ENCODE assay signal across 8 cellular contexts in the genomic region with DNA sequence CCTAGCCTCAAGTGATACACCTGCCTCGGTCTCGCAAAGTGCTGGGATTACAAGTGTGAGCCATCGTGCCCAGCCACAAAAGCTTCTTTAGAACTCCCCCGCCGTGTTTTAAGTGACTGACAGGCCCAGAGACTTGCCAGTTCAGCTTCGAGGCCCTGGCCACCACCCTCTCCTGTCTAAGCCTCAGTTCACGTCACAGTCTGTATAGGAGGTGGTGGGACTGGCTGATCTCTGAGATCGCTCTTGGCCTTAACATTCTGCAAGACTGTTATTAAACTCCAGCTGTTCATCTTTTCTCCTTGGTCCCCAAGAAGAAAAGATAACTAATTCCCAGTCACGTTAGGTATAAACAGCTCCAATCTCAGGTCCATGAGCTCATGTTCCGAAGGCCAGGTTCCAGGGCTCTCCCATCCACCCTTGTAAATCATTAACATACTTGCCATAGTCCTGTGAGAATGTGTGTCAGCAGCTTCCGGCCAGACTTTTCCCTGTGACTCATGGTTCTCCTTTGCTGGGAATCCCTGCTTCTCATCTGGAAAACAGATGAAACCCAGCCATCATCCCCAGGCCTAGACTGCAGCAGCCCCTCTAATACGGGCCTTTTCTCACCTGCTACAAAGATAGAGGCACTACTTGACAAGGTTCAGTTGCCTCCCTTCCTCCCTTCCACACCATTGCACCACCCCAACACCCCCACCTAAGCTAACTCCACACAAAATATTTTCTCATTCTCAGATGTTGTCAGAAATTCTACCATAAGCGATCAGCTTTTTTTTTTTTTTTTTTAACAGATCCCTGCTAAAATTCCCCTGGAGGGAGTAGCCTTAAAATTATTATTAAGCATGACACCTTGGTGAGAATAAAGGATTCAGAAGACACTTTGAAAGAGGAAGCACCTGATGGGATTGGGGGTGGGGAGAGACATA. TPM values are rescaled to one million over a fixed set of nuclear protein-coding genes. Genes with fewer than 3 reads are reported as not detected.
A peak's percentile ranks its signal among the peaks of the same experiment; 100 is the strongest.
DNase-seq lines count a peak whose midpoint lies in the region; ATAC-seq and TF ChIP-seq lines count a peak whose summit lies in the region.

No MANE protein-coding gene starts in this region.

- TF ChIP-seq CTCF in Calu3 (IDR thresholded peaks at IDR 0.05; ENCODE audit: unreplicated experiment): no peak

- no peak for ATAC-seq in HG02763 (IDR thresholded peaks at IDR 0.05; ENCODE audit: unreplicated experiment)
- ATAC-seq in activated CD4-positive, alpha-beta T cell treated with anti-CD3 and anti-CD28 coated beads for 36 hours: no peak

- no peaks in the 10 kb centered on the region for H3K9me3 Mint-ChIP-seq in Calu3 (ENCODE audit: low read depth, unreplicated experiment)
- H3K9me3 Mint-ChIP-seq in activated CD4-positive, alpha-beta T cell treated with anti-CD3 and anti-CD28 coated beads for 36 hours (ENCODE audit: low read depth): no peaks in the 10 kb centered on the region

- H3K27me3 Mint-ChIP-seq in Calu3 (ENCODE audit: unreplicated experiment): no peaks in the 10 kb centered on the region
- no peaks in the 10 kb centered on the region for H3K27me3 Mint-ChIP-seq in activated CD4-positive, alpha-beta T cell treated with anti-CD3 and anti-CD28 coated beads for 36 hours

- H3K27ac Mint-ChIP-seq in Calu3 (ENCODE audit: unreplicated experiment): peak overlapping the region; percentile 97
- H3K27ac Mint-ChIP-seq in activated CD4-positive, alpha-beta T cell treated with anti-CD3 and anti-CD28 coated beads for 36 hours: no peak overlapping the region

- intact Hi-C loops in Calu3 (cut with micrococcal nuclease; ENCODE audit: unreplicated experiment): no loop called here
- intact Hi-C loops in activated CD4-positive, alpha-beta T cell treated with anti-CD3 and anti-CD28 coated beads for 36 hours (cut with DNase I, micrococcal nuclease): no loop called here

- BruUV-seq in Calu3 (replicated peaks; lab: Mats Ljungman, UMichigan): TSS peak; percentile 84

- peak overlapping the region; percentile 25 for H3K4me3 Mint-ChIP-seq in Calu3 (ENCODE audit: low read depth, unreplicated experiment)
- no peak overlapping the region for H3K4me3 Mint-ChIP-seq in activated CD4-positive, alpha-beta T cell treated with anti-CD3 and anti-CD28 coated beads for 36 hours

- peaks cover 18% of the 10 kb centered on the region for H3K36me3 Mint-ChIP-seq in Calu3 (ENCODE audit: insufficient read depth, unreplicated experiment)
- no peaks in the 10 kb centered on the region for H3K36me3 Mint-ChIP-seq in activated CD4-positive, alpha-beta T cell treated with anti-CD3 and anti-CD28 coated beads for 36 hours (ENCODE audit: low read depth)

- DNase-seq in Calu3 (peak; percentile 80), RPMI7951 (ENCODE audit: low read depth) (peak; percentile 89), fibroblast of gingiva (ENCODE audit: low read depth) (peak; percentile 80), non-pigmented ciliary epithelial cell (ENCODE audit: low read depth) (peak; percentile 86)
- no peak for DNase-seq in activated CD8-positive, alpha-beta memory T cell treated with anti-CD3 and anti-CD28 coated beads, Interleukin-2, amount 50 U/mL, for 4 hours
- DNase-seq in activated effector memory CD4-positive, alpha-beta T cell treated with anti-CD3 and anti-CD28 coated beads, Interleukin-2, amount 50 U/mL, for 16 hours: no peak
- no peak for DNase-seq in activated CD4-positive, alpha-beta T cell treated with anti-CD3 and anti-CD28 coated beads for 36 hours

- peaks cover 65% of the 10 kb centered on the region for H3K4me1 Mint-ChIP-seq in Calu3 (ENCODE audit: low read depth, unreplicated experiment)
- H3K4me1 Mint-ChIP-seq in activated CD4-positive, alpha-beta T cell treated with anti-CD3 and anti-CD28 coated beads for 36 hours: no peaks in the 10 kb centered on the region

- POLR2A ChIA-PET in activated CD4-positive, alpha-beta T cell treated with anti-CD3 and anti-CD28 coated beads for 36 hours (lab: Charles Lee): no interaction called here

- CTCF ChIA-PET in Calu3 (lab: Charles Lee): interaction anchor here (0.5 to 1.3 kb wide), 11 partner anchors 9 to 928 kb away, joined by 3 to 6 read pairs (median 4); partner anchors contain the start of gene UPK3A
- CTCF ChIA-PET in activated CD4-positive, alpha-beta T cell treated with anti-CD3 and anti-CD28 coated beads for 36 hours (lab: Charles Lee): interaction anchor here (0.7 kb wide), 1 partner anchor 115 kb away, joined by 3 read pairs; no protein-coding TSS in a partner anchor

RNA-seq across cellular contexts. Expression of gene KIAA0930, which starts 5.6 kb away (rescaled TPM):
- total RNA-seq in Calu3 (2022): 56.8 and 83.2 TPM in 2 replicates
- 24.0 and 29.2 TPM in 2 replicates for total RNA-seq in RPMI7951 (2014; rRNA removed; shearing (Covaris generic))
- 10 to 100 TPM; 24.8 to 29.6 TPM for total RNA-seq in activated CD4-positive, alpha-beta T cell treated with anti-CD3 and anti-CD28 coated beads for 36 hours

RNA-seq across cellular contexts. Expression of gene UPK3A, which starts 38.4 kb away (rescaled TPM):
- total RNA-seq in Calu3 (2022): not detected in 2 replicates
- total RNA-seq in RPMI7951 (2014; rRNA removed; shearing (Covaris generic)): not detected in 2 replicates
- not detected for total RNA-seq in activated CD4-positive, alpha-beta T cell treated with anti-CD3 and anti-CD28 coated beads for 36 hours

Comparison
In these comparisons a context has a peak if more than half of its experiments do, and no peak if none do; other contexts are left out.
1. DNase-seq: peak in Calu3 (single experiment), RPMI7951 (single experiment), fibroblast of gingiva (single experiment) and non-pigmented ciliary epithelial cell (single experiment); none in activated CD8-positive, alpha-beta memory T cell treated with anti-CD3 and anti-CD28 coated beads, Interleukin-2, amount 50 U/mL, for 4 hours (single experiment), activated effector memory CD4-positive, alpha-beta T cell treated with anti-CD3 and anti-CD28 coated beads, Interleukin-2, amount 50 U/mL, for 16 hours (single experiment) and activated CD4-positive, alpha-beta T cell treated with anti-CD3 and anti-CD28 coated beads for 36 hours (single experiment).